ENCODE assay signal across 1 cellular context in genomic region chr3:40452876-40453730, GRCh38.
TF ChIP-seq lines count a peak whose summit lies in the region.

No MANE protein-coding gene starts in this region.

TF ChIP-seq in K562, 482 proteins besides CTCF, POLR2A, EP300 and RAD21 (continued from another document and continues in another):
- TF ChIP-seq, protein P1, sequence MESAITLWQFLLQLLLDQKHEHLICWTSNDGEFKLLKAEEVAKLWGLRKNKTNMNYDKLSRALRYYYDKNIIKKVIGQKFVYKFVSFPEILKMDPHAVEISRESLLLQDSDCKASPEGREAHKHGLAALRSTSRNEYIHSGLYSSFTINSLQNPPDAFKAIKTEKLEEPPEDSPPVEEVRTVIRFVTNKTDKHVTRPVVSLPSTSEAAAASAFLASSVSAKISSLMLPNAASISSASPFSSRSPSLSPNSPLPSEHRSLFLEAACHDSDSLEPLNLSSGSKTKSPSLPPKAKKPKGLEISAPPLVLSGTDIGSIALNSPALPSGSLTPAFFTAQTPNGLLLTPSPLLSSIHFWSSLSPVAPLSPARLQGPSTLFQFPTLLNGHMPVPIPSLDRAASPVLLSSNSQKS (CRISPR knock-in tag; IDR thresholded peaks at IDR 0.05), result 0 out of 2 replicates have a peak, but pooled peaks have one; percentile 24
- peak; percentile 78 for TF ChIP-seq TBP (optimal IDR thresholded peaks at IDR 0.05; ENCODE audit: low read depth, low read length)
- TF ChIP-seq FOXM1 (IDR thresholded peaks at IDR 0.05; ENCODE audit: low read depth), result no peak
- peak; percentile 48; the same call in 1 of the 2 replicates for TF ChIP-seq FOXM1 (CRISPR knock-in tag; IDR thresholded peaks at IDR 0.05; ENCODE audit: low read depth)
- TF ChIP-seq, protein P2, sequence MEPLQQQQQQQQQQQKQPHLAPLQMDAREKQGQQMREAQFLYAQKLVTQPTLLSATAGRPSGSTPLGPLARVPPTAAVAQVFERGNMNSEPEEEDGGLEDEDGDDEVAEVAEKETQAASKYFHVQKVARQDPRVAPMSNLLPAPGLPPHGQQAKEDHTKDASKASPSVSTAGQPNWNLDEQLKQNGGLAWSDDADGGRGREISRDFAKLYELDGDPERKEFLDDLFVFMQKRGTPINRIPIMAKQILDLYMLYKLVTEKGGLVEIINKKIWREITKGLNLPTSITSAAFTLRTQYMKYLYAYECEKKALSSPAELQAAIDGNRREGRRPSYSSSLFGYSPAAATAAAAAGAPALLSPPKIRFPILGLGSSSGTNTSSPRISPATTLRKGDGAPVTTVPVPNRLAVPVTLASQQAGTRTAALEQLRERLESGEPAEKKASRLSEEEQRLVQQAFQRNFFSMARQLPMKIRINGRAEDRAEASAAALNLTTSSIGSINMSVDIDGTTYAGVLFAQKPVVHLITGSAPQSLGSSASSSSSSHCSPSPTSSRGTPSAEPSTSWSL (CRISPR knock-in tag; IDR thresholded peaks at IDR 0.05; ENCODE audit: borderline replicate concordance), result peak; percentile 84; the same call in 1 of the 2 replicates
- TF ChIP-seq, protein P3, sequence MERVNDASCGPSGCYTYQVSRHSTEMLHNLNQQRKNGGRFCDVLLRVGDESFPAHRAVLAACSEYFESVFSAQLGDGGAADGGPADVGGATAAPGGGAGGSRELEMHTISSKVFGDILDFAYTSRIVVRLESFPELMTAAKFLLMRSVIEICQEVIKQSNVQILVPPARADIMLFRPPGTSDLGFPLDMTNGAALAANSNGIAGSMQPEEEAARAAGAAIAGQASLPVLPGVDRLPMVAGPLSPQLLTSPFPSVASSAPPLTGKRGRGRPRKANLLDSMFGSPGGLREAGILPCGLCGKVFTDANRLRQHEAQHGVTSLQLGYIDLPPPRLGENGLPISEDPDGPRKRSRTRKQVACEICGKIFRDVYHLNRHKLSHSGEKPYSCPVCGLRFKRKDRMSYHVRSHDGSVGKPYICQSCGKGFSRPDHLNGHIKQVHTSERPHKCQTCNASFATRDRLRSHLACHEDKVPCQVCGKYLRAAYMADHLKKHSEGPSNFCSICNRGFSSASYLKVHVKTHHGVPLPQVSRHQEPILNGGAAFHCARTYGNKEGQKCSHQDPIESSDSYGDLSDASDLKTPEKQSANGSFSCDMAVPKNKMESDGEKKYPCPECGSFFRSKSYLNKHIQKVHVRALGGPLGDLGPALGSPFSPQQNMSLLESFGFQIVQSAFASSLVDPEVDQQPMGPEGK (CRISPR knock-in tag; IDR thresholded peaks at IDR 0.05; ENCODE audit: borderline replicate concordance), result no peak
- no peak for TF ChIP-seq ARNT (IDR thresholded peaks at IDR 0.05)
- TF ChIP-seq FOXP4 (CRISPR knock-in tag; IDR thresholded peaks at IDR 0.05; ENCODE audit: borderline replicate concordance), result no peak
- peak; percentile 23 for TF ChIP-seq RBM25 (IDR thresholded peaks at IDR 0.05; ENCODE audit: low read depth, low read length, severe bottlenecking)
- no peak for TF ChIP-seq DLX4 (CRISPR knock-in tag; IDR thresholded peaks at IDR 0.05)
- no peak for TF ChIP-seq PTTG1 (tag; IDR thresholded peaks at IDR 0.05; ENCODE audit: low read depth)
- TF ChIP-seq ZNF318 (IDR thresholded peaks at IDR 0.05; ENCODE audit: borderline replicate concordance in 1 of 2, low read depth in 1 of 2), result peak in 1 of 2 experiments; percentile 47; a peak in 2 of 4 replicates
- 0 out of 2 replicates have a peak, but pooled peaks have one; percentile 45 for TF ChIP-seq HDAC8 (tag; IDR thresholded peaks at IDR 0.05)
- TF ChIP-seq, protein P4, sequence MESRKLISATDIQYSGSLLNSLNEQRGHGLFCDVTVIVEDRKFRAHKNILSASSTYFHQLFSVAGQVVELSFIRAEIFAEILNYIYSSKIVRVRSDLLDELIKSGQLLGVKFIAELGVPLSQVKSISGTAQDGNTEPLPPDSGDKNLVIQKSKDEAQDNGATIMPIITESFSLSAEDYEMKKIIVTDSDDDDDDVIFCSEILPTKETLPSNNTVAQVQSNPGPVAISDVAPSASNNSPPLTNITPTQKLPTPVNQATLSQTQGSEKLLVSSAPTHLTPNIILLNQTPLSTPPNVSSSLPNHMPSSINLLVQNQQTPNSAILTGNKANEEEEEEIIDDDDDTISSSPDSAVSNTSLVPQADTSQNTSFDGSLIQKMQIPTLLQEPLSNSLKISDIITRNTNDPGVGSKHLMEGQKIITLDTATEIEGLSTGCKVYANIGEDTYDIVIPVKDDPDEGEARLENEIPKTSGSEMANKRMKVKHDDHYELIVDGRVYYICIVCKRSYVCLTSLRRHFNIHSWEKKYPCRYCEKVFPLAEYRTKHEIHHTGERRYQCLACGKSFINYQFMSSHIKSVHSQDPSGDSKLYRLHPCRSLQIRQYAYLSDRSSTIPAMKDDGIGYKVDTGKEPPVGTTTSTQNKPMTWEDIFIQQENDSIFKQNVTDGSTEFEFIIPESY (CRISPR knock-in tag; IDR thresholded peaks at IDR 0.05), result 0 out of 2 replicates have a peak, but pooled peaks have one; percentile 22
- peak; percentile 44 for TF ChIP-seq WHSC1 (IDR thresholded peaks at IDR 0.05; ENCODE audit: low read length)
- TF ChIP-seq NR1H2 (CRISPR knock-in tag; IDR thresholded peaks at IDR 0.05), result no peak
- TF ChIP-seq PHF8 (IDR thresholded peaks at IDR 0.05; ENCODE audit: borderline replicate concordance, low read length), result peak; percentile 97
- no peak for TF ChIP-seq ZNF174 (CRISPR knock-in tag; IDR thresholded peaks at IDR 0.05)
- TF ChIP-seq DMBX1 (CRISPR knock-in tag; IDR thresholded peaks at IDR 0.05; ENCODE audit: borderline replicate concordance), result peak; percentile 68; the same call in 1 of the 2 replicates
- TF ChIP-seq ZNF165 (CRISPR knock-in tag; IDR thresholded peaks at IDR 0.05; ENCODE audit: borderline replicate concordance), result 0 out of 2 replicates have a peak, but pooled peaks have one; percentile 39
- TF ChIP-seq E2F1 (CRISPR knock-in tag; IDR thresholded peaks at IDR 0.05), result peak; percentile 80
- TF ChIP-seq RAD51 (IDR thresholded peaks at IDR 0.05; ENCODE audit: borderline replicate concordance, low read depth), result 0 out of 2 replicates have a peak, but pooled peaks have one; percentile 16
- no peak for TF ChIP-seq ZNF655 (CRISPR knock-in tag; IDR thresholded peaks at IDR 0.05)
- TF ChIP-seq ZBTB1 (CRISPR knock-in tag; IDR thresholded peaks at IDR 0.05; ENCODE audit: borderline replicate concordance, low read depth), result no peak; the same call in 1 of the 2 replicates
- TF ChIP-seq HMG20A (CRISPR knock-in tag; conservative IDR thresholded peaks at IDR 0.05), result no peak
- no peak for TF ChIP-seq POLR3A (IDR thresholded peaks at IDR 0.05; ENCODE audit: borderline replicate concordance, extremely low read depth, insufficient read depth, insufficient read length)
- no peak for TF ChIP-seq ZNF668 (CRISPR knock-in tag; IDR thresholded peaks at IDR 0.05)
- no peak; the same call in 1 of the 2 replicates for TF ChIP-seq GTF2E2 (tag; IDR thresholded peaks at IDR 0.05)
- TF ChIP-seq FOXK2 (conservative IDR thresholded peaks at IDR 0.05 in 1 of 2, IDR thresholded peaks at IDR 0.05 in 1 of 2; ENCODE audit: low read depth in 2 of 2), result peak; percentile 95 to 97
- peak; percentile 86 for TF ChIP-seq JUN (IDR thresholded peaks at IDR 0.05; ENCODE audit: borderline replicate concordance, low read depth, low read length)
- no peak; the same call in 1 of the 2 replicates for TF ChIP-seq JUN (CRISPR knock-in tag; IDR thresholded peaks at IDR 0.05; ENCODE audit: borderline replicate concordance)
- TF ChIP-seq ZNF217 (CRISPR knock-in tag; IDR thresholded peaks at IDR 0.05), result no peak
- peak; percentile 85 for TF ChIP-seq JUNB (CRISPR knock-in tag; conservative IDR thresholded peaks at IDR 0.05)
- TF ChIP-seq CXXC5 (CRISPR knock-in tag; IDR thresholded peaks at IDR 0.05), result peak; percentile 74
- TF ChIP-seq SIN3B (IDR thresholded peaks at IDR 0.05; ENCODE audit: low read depth), result peak; percentile 90
